8 cellular contexts compared by ENCODE assay signal in the genomic region with DNA sequence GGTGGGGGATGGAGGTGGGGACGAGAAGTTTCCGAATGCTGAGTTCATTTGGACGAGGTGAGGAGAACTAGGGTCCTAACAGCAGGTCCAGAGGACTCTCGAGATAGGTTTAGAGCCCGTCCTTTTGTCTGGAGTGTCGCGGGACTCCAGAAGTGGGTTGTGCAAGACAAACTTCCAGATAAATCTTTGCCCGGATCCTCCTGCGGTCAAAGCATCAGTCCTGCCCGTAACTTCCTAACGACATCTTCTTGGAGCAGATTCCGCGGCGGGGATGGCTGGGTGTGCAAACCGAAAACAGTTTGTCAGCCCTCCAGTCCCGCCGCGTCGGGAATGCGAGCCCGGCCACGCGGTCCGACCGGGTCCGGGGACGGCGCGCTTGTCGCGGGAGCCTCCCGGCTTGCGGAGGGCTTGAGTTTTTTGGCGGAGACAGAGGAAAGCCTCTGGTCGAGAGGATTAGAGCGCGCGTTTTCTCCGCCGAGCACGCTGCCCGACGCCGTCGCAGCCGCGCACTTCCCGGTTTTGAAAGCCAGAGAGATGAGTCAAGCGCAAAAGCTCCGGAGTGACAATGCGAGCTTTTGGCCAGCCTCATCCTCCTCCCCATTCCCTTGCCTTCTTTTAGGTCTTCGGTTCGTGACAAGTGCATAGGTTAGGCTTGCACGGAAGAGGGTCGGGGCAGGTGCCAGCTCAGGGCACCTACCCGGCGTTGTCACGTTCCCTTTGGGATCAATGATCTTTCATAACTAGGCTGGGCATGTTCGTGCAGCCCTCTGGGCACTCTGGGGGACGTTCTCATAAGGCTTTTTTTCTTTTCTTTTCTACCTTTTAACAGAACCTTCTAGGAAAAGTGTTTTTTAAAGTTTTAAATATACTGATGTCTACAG.
DNase-seq lines count a peak whose midpoint lies in the region; ATAC-seq and TF ChIP-seq lines count a peak whose summit lies in the region.

No MANE protein-coding gene starts in this region.

- H2BK20ac ChIP-seq in H9 (ENCODE audit: low read depth, low read length, poor library complexity, severe bottlenecking) = no peak overlapping the region

- H3T11ph ChIP-seq in H9 (ENCODE audit: low read length) = no peak overlapping the region

- H3K4me2 ChIP-seq in H9 (ENCODE audit: insufficient read depth, insufficient read length, low read length) (peak overlapping the region; percentile 87), parathyroid adenoma (ENCODE audit: low read length) (peak overlapping the region; percentile 70)

- H3K27ac ChIP-seq in H9 (ENCODE audit: insufficient read length, low read depth, low read length) (no peak overlapping the region), SJSA1 (peak overlapping the region; percentile 88), parathyroid adenoma (peak overlapping the region; percentile 61)

- no peak for TF ChIP-seq CTCF in H9 (conservative IDR thresholded peaks at IDR 0.05)
- TF ChIP-seq CTCF in parathyroid adenoma (IDR thresholded peaks at IDR 0.05) = no peak

- no peak overlapping the region for H3K18ac ChIP-seq in H9 (ENCODE audit: insufficient read length, low read depth, low read length)

- no peak overlapping the region for H3K4ac ChIP-seq in H9 (ENCODE audit: low read depth, low read length)

- H3K79me2 ChIP-seq in H9 (ENCODE audit: insufficient read depth, low read length) = no peaks in the 10 kb centered on the region
- no peaks in the 10 kb centered on the region for H3K79me2 ChIP-seq in parathyroid adenoma

- H2BK12ac ChIP-seq in H9 (ENCODE audit: insufficient read length, low read depth, low read length) = no peak overlapping the region

- peaks cover 4% of the 10 kb centered on the region in 2 experiments; a peak in 2 of 5 replicates for H3K9me3 Mint-ChIP-seq in H9
- no peaks in the 10 kb centered on the region for H3K9me3 Mint-ChIP-seq in activated naive CD4-positive, alpha-beta T cell treated with anti-CD3 and anti-CD28 coated beads, Interleukin-2, amount 50 U/mL, for 72 hours

- peaks cover 2% of the 10 kb centered on the region for H4K20me1 ChIP-seq in H9 (ENCODE audit: control insufficient read depth, insufficient read depth, insufficient read length)

- H3K9me3 ChIP-seq in H9 (ENCODE audit: control insufficient read depth, low read depth, low read length) (no peaks in the 10 kb centered on the region), SJSA1 (replicated peaks) (no peaks in the 10 kb centered on the region), parathyroid adenoma (ENCODE audit: control insufficient read depth, low read length) (no peaks in the 10 kb centered on the region)

- H3K27me3 ChIP-seq in H9 (ENCODE audit: insufficient read depth, low read length) = peaks cover 55% of the 10 kb centered on the region
- no peaks in the 10 kb centered on the region for H3K27me3 ChIP-seq in SJSA1 (replicated peaks)
- peaks cover 8% of the 10 kb centered on the region for H3K27me3 ChIP-seq in parathyroid adenoma (ENCODE audit: control insufficient read depth, insufficient read depth, low read length)

- intact Hi-C loops in Right ventricle myocardium inferior (cut with DNase I) = loop anchor here (5.0 to 10.0 kb wide), 4 partner anchors 93 to 262 kb away; partner anchors contain the start of gene PRDM1

- no peak overlapping the region for H3K27ac Mint-ChIP-seq in H9
- peak overlapping the region in 1 of 2 donors; percentile 51 for H3K27ac Mint-ChIP-seq in activated naive CD4-positive, alpha-beta T cell treated with anti-CD3 and anti-CD28 coated beads, Interleukin-2, amount 50 U/mL, for 72 hours

- H3K23me2 ChIP-seq in H9 (ENCODE audit: insufficient read length, low read depth, low read length, poor library complexity, severe bottlenecking) = peaks cover 28% of the 10 kb centered on the region

- no peak overlapping the region for H2BK120ac ChIP-seq in H9 (ENCODE audit: low read depth, low read length, poor library complexity, severe bottlenecking)

- no peak overlapping the region for H4K91ac ChIP-seq in H9 (ENCODE audit: insufficient read length, low read depth, low read length)

- H3K36me3 Mint-ChIP-seq in H9 (ENCODE audit: insufficient read depth in 1 of 3, low read depth in 3 of 3) = no peaks in the 10 kb centered on the region
- H3K36me3 Mint-ChIP-seq in activated naive CD4-positive, alpha-beta T cell treated with anti-CD3 and anti-CD28 coated beads, Interleukin-2, amount 50 U/mL, for 72 hours = peaks cover 4 to 27% of the 10 kb centered on the region in 2 donors

- no CpG with 5 or more reads among the region's 60 CpGs for WGBS in H9 (ENCODE audit: extremely low coverage, insufficient read length, low lambda C conversion rate)

- no peaks in the 10 kb centered on the region for H3K79me1 ChIP-seq in H9 (ENCODE audit: insufficient read depth, low read depth, low read length, poor library complexity, severe bottlenecking)

- DNase-seq in AG20443 (ENCODE audit: low spot score) (peak; percentile 83), H9 (peak; percentile 72), SJSA1 (ENCODE audit: low read depth in 1 of 2, low spot score in 2 of 2) (peak; percentile 79 to 86), Right ventricle myocardium inferior (ENCODE audit: missing footprints) (peak; percentile 87)
- DNase-seq in activated naive CD4-positive, alpha-beta T cell treated with anti-CD3 and anti-CD28 coated beads, Interleukin-2, amount 50 U/mL, for 72 hours (ENCODE audit: low spot score in 2 of 2) = peak in 1 of 2 donors; percentile 48

- H2AFZ ChIP-seq in H9 (ENCODE audit: low read length) (peak overlapping the region; percentile 49), parathyroid adenoma (peak overlapping the region; percentile 45)

- no peak overlapping the region for H3K56ac ChIP-seq in H9 (ENCODE audit: insufficient read length, low read depth, low read length)

- peaks cover 32 to 37% of the 10 kb centered on the region in 2 experiments for H3K4me1 Mint-ChIP-seq in H9

- H3K4me1 ChIP-seq in H9 (ENCODE audit: insufficient read depth, low read length) (peaks cover 4% of the 10 kb centered on the region; the same call in 1 of the 2 replicates), SJSA1 (replicated peaks) (peaks cover 17% of the 10 kb centered on the region), parathyroid adenoma (peaks cover 8% of the 10 kb centered on the region)

- peak; percentile 29 to 39 for ATAC-seq in activated naive CD4-positive, alpha-beta T cell treated with anti-CD3 and anti-CD28 coated beads, Interleukin-2, amount 50 U/mL, for 72 hours
- ATAC-seq in Right ventricle myocardium inferior = peak; percentile 45
- ATAC-seq in HG02970 (IDR thresholded peaks at IDR 0.05; ENCODE audit: low FRiP score, unreplicated experiment) = no peak
- ATAC-seq in GM19452 (IDR thresholded peaks at IDR 0.05; ENCODE audit: unreplicated experiment) = no peak

- H3K36me3 ChIP-seq in SJSA1 = peaks cover 4% of the 10 kb centered on the region
- no peaks in the 10 kb centered on the region for H3K36me3 ChIP-seq in parathyroid adenoma (ENCODE audit: control insufficient read depth, insufficient read depth, low read length)

- H3K27me3 Mint-ChIP-seq in H9 (ENCODE audit: low read depth) = peaks cover 84% of the 10 kb centered on the region

- no peak overlapping the region for H3K9ac ChIP-seq in H9 (ENCODE audit: extremely low read depth, insufficient read length, low read length)
- H3K9ac ChIP-seq in parathyroid adenoma = no peak overlapping the region

- H3K4me3 ChIP-seq in SJSA1 = peak overlapping the region; percentile 66
- H3K4me3 ChIP-seq in parathyroid adenoma (ENCODE audit: low read depth, low read length) = peak overlapping the region; percentile 52

- H3K4me3 Mint-ChIP-seq in H9 = peak overlapping the region; percentile 78 to 89

- H2BK15ac ChIP-seq in H9 (ENCODE audit: low read depth, low read length) = no peak overlapping the region

- no peak overlapping the region for H2AK5ac ChIP-seq in H9 (ENCODE audit: insufficient read length, low read length)

- H4K8ac ChIP-seq in H9 (replicated peaks; ENCODE audit: insufficient read length, low read depth, low read length) = no peak overlapping the region

- H2BK5ac ChIP-seq in H9 (ENCODE audit: insufficient read length, low read length) = no peak overlapping the region

- H3K23ac ChIP-seq in H9 (ENCODE audit: insufficient read length, low read depth, low read length) = no peak overlapping the region

- H3K14ac ChIP-seq in H9 (ENCODE audit: insufficient read depth, low read length) = no peak overlapping the region

- no peak overlapping the region for H4K5ac ChIP-seq in H9 (ENCODE audit: insufficient read length, low read depth, low read length)

Comparison
In these comparisons a context has a peak if more than half of its experiments do, and no peak if none do; other contexts are left out.
1. ATAC-seq: peak in activated naive CD4-positive, alpha-beta T cell treated with anti-CD3 and anti-CD28 coated beads, Interleukin-2, amount 50 U/mL, for 72 hours (2 of 2) and Right ventricle myocardium inferior (single experiment); none in HG02970 (single experiment) and GM19452 (single experiment).